ENCODE assay signal across 8 cellular contexts in the genomic region with DNA sequence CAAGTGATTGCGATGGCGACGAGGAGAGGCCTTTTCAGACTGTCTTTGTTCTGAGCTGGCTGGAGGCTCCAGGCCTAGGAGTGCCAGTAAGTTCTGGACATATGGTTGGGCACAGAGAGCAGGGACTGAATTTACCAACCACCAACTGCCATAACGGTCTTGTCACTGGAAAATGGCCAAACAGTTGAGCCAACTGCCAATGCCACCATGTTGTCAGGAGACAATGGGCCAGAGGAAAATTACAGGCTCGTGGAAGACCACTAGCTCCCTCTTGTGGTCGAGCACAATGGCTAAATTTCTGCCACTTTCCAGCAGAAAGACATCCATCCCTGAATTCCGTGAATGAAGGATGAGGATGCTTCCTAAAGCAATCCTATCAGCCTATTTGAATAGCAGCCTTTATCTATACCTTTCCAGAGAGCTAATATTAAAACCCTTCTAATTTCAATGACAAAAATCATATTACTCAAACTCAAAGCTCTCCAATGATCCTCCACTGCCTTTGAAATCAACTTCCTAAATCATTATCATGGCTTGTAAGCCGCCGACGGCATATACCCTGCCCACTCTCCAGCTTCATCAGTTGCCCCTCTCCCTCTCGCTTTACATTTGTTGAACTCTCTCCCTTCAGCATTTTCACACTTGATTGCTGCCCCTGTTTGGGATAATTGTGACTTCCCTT.
DNase-seq lines count a peak whose midpoint lies in the region; ATAC-seq, FAIRE-seq and TF ChIP-seq lines count a peak whose summit lies in the region.

No MANE protein-coding gene starts in this region.

- no peak overlapping the region for H3K27ac Mint-ChIP-seq in Calu3 (ENCODE audit: unreplicated experiment)
- no peak overlapping the region for H3K27ac Mint-ChIP-seq in stimulated activated effector memory CD8-positive, alpha-beta T cell treated with anti-CD3 and anti-CD28 coated beads, Interleukin-12 subunit alpha, Interleukin-12 subunit beta, amount 100 ng/mL, for 72 hours

- TF ChIP-seq CTCF in Calu3 (IDR thresholded peaks at IDR 0.05; ENCODE audit: unreplicated experiment) (peak; percentile 68), body of pancreas (IDR thresholded peaks at IDR 0.05) (peak; percentile 56 to 85 (median 77))

- peaks cover 4% of the 10 kb centered on the region for H3K4me1 Mint-ChIP-seq in Calu3 (ENCODE audit: low read depth, unreplicated experiment)
- peaks cover 5% of the 10 kb centered on the region for H3K4me1 Mint-ChIP-seq in stimulated activated effector memory CD8-positive, alpha-beta T cell treated with anti-CD3 and anti-CD28 coated beads, Interleukin-12 subunit alpha, Interleukin-12 subunit beta, amount 100 ng/mL, for 72 hours

- ATAC-seq in body of pancreas (peak; percentile 60), GM18511 (IDR thresholded peaks at IDR 0.05; ENCODE audit: unreplicated experiment) (no peak)
- ATAC-seq in stimulated activated effector memory CD8-positive, alpha-beta T cell treated with anti-CD3 and anti-CD28 coated beads, Interleukin-12 subunit alpha, Interleukin-12 subunit beta, amount 100 ng/mL, for 72 hours: no peak

- no peaks in the 10 kb centered on the region for H3K36me3 Mint-ChIP-seq in Calu3 (ENCODE audit: insufficient read depth, unreplicated experiment)
- H3K36me3 Mint-ChIP-seq in stimulated activated effector memory CD8-positive, alpha-beta T cell treated with anti-CD3 and anti-CD28 coated beads, Interleukin-12 subunit alpha, Interleukin-12 subunit beta, amount 100 ng/mL, for 72 hours: no peaks in the 10 kb centered on the region

- intact Hi-C loops in Calu3 (cut with micrococcal nuclease; ENCODE audit: unreplicated experiment) (loop anchor here (1.0 kb wide), 1 partner anchor 51 kb away; no protein-coding TSS in a partner anchor), body of pancreas (cut with DNase I) (loop anchor here (5.0 to 10.0 kb wide), 2 partner anchors 52 to 639 kb away; no protein-coding TSS in a partner anchor)

- H3K4me3 ChIP-seq in body of pancreas: no peak overlapping the region

- no peaks in the 10 kb centered on the region for H3K27me3 ChIP-seq in body of pancreas

- no peak overlapping the region for H3K4me3 Mint-ChIP-seq in Calu3 (ENCODE audit: low read depth, unreplicated experiment)
- no peak overlapping the region for H3K4me3 Mint-ChIP-seq in stimulated activated effector memory CD8-positive, alpha-beta T cell treated with anti-CD3 and anti-CD28 coated beads, Interleukin-12 subunit alpha, Interleukin-12 subunit beta, amount 100 ng/mL, for 72 hours

- CTCF ChIA-PET in Calu3 (lab: Charles Lee): interaction anchor here (1.2 to 1.6 kb wide), 2 partner anchors 51 to 634 kb away, joined by 7 to 8 read pairs; no protein-coding TSS in a partner anchor

- TF ChIP-seq POLR2A in body of pancreas (IDR thresholded peaks at IDR 0.05): no peak

- H3K4me1 ChIP-seq in body of pancreas: no peaks in the 10 kb centered on the region

- no peaks in the 10 kb centered on the region for H3K36me3 ChIP-seq in body of pancreas (replicated peaks in 1 of 2; ENCODE audit: insufficient read depth in 1 of 2, low read depth in 2 of 2)

- DNase-seq in Calu3: peak; percentile 42
- DNase-seq in HPDE6-E6E7 (ENCODE audit: extremely low spot score): peak; percentile 26
- DNase-seq in RCC 7860 (ENCODE audit: low spot score): peak; percentile 46
- DNase-seq in body of pancreas: peak; percentile 57 to 66 (median 62)
- peak; percentile 60 for DNase-seq in iris pigment epithelial cell (ENCODE audit: low read depth)
- DNase-seq in stimulated activated CD4-positive, alpha-beta T cell treated with anti-CD3 and anti-CD28 coated beads, Interleukin-2, amount 100 ng/mL, for 48 hours: peak; percentile 22 to 34
- no peak for DNase-seq in stimulated activated effector memory CD8-positive, alpha-beta T cell treated with anti-CD3 and anti-CD28 coated beads, Interleukin-12 subunit alpha, Interleukin-12 subunit beta, amount 100 ng/mL, for 72 hours (ENCODE audit: low spot score in 2 of 2)

- H3K9me3 ChIP-seq in body of pancreas: no peaks in the 10 kb centered on the region

- FAIRE-seq in RCC 7860 (lab: Jason Lieb, UNC): no peak

- WGBS in body of pancreas, 2 donors: 53 to 54% methylated on average over 10 to 11 of the region's 11 CpGs

- no peak overlapping the region for H3K27ac ChIP-seq in body of pancreas

- H3K27me3 Mint-ChIP-seq in Calu3 (ENCODE audit: unreplicated experiment): no peaks in the 10 kb centered on the region

- BruUV-seq in Calu3 (replicated peaks; lab: Mats Ljungman, UMichigan): no TSS peak

- no peaks in the 10 kb centered on the region for H3K9me3 Mint-ChIP-seq in Calu3 (ENCODE audit: low read depth, unreplicated experiment)
- H3K9me3 Mint-ChIP-seq in stimulated activated effector memory CD8-positive, alpha-beta T cell treated with anti-CD3 and anti-CD28 coated beads, Interleukin-12 subunit alpha, Interleukin-12 subunit beta, amount 100 ng/mL, for 72 hours: no peaks in the 10 kb centered on the region

Comparison
In these comparisons a context has a peak if more than half of its experiments do, and no peak if none do; other contexts are left out.
1. DNase-seq: peak in Calu3 (single experiment), HPDE6-E6E7 (single experiment), RCC 7860 (single experiment), body of pancreas (4 of 4), iris pigment epithelial cell (single experiment) and stimulated activated CD4-positive, alpha-beta T cell treated with anti-CD3 and anti-CD28 coated beads, Interleukin-2, amount 100 ng/mL, for 48 hours (2 of 2); none in stimulated activated effector memory CD8-positive, alpha-beta T cell treated with anti-CD3 and anti-CD28 coated beads, Interleukin-12 subunit alpha, Interleukin-12 subunit beta, amount 100 ng/mL, for 72 hours (0 of 2).